In the genomic region with DNA sequence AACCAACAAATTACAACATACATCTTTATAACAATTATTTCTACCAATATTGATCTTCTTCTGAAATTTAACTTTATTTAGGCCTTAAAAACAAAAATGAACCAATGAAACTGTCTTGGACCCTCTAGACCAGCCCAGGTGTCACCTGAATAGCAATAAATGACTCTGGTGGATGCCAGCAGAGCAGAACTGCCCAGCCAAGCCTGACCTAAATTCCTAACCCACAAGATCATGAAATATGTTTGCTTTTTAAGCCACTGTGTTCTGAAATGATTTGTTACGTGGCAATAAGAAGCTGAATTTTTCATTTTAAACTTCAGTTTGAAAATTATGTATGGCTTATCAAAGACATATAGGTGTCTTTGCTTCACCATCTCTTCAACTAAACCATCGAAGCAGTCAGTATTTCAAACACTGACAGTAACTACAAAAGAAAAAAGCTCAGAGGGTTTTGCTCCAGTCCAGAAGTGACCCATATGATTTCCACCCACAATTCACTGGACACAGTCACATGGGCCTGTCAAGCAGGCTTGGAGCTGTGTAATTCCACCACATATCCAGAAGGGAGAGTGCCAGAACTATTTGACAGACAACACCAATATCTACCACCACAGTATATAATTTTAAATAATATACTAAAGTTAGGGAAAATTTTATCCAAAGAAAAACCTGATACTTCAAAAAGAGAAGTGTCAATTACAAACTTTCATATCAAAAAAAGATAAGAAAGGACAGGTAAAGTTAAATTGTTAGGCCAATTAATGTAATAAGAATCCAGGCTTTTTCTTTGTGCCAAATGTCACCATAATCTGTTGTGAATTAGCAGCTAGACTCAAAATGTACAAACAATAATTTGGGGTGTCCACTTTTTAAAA, we compare ENCODE assay signal across 8 cellular contexts.
DNase-seq lines count a peak whose midpoint lies in the region; ATAC-seq, FAIRE-seq and TF ChIP-seq lines count a peak whose summit lies in the region.

No MANE protein-coding gene starts in this region.

- H3K9me3 ChIP-seq in mucosa of descending colon: no peaks in the 10 kb centered on the region

- FAIRE-seq in GM12892 (lab: Jason Lieb, UNC): peak; percentile 78

- no peak for TF ChIP-seq POLR2A in GM12892 (IDR thresholded peaks at IDR 0.05; ENCODE audit: low read depth, low read length)

- intact Hi-C loops in mucosa of descending colon (cut with DNase I, micrococcal nuclease): no loop called here

- no peak overlapping the region for H3K4me3 ChIP-seq in mucosa of descending colon

- H3K4me1 ChIP-seq in mucosa of descending colon (ENCODE audit: low read depth): peaks cover 1% of the 10 kb centered on the region

- DNase-seq in AG08395 (ENCODE audit: low spot score) (peak; percentile 74), GM12892 (ENCODE audit: insufficient read length) (no peak), NCI-H82 treated with DMSO at 0.1 percent for 48 hours (lab: John Stamatoyannopoulos, UW; ENCODE audit: unreplicated experiment) (peak; percentile 2), epidermal melanocyte (ENCODE audit: insufficient read length, low spot score) (peak; percentile 61), mucosa of descending colon (peak in 1 of 3 donors; percentile 47)
- no peak for DNase-seq in activated CD8-positive, alpha-beta memory T cell treated with anti-CD3 and anti-CD28 coated beads for 24 hours
- no peak for DNase-seq in activated CD4-positive, CD25-positive, alpha-beta regulatory T cell treated with anti-CD3 and anti-CD28 coated beads, Interleukin-2, amount 50 U/mL, for 72 hours

- ATAC-seq in HG03064 (IDR thresholded peaks at IDR 0.05; ENCODE audit: low read depth, unreplicated experiment): peak; percentile 56
- ATAC-seq in mucosa of descending colon: peak; percentile 81

- TF ChIP-seq CTCF in mucosa of descending colon (IDR thresholded peaks at IDR 0.05): peak; percentile 16

- H3K36me3 ChIP-seq in mucosa of descending colon (ENCODE audit: low read depth): no peaks in the 10 kb centered on the region

Comparison
In these comparisons a context has a peak if more than half of its experiments do, and no peak if none do; other contexts are left out.
1. DNase-seq: peak in AG08395 (single experiment), NCI-H82 treated with DMSO at 0.1 percent for 48 hours (single experiment) and epidermal melanocyte (single experiment); none in GM12892 (single experiment), activated CD8-positive, alpha-beta memory T cell treated with anti-CD3 and anti-CD28 coated beads for 24 hours (single experiment) and activated CD4-positive, CD25-positive, alpha-beta regulatory T cell treated with anti-CD3 and anti-CD28 coated beads, Interleukin-2, amount 50 U/mL, for 72 hours (single experiment).